15 cellular contexts compared by ENCODE assay signal in genomic region chr17:909642-910323, GRCh38.
DNase-seq lines count a peak whose midpoint lies in the region; ATAC-seq, FAIRE-seq and TF ChIP-seq lines count a peak whose summit lies in the region.
"Had no signal": no experiment of that assay in that cellular context is flagged by ENCODE, and none has a peak within 500 bp of the region (broad histone marks: within the 10 kb centered on the region; RNA-seq: fewer than 3 reads in every experiment).

No MANE protein-coding gene starts in this region.

- no peaks in the 10 kb centered on the region for H3K9me3 ChIP-seq in RWPE2 (ENCODE audit: severe bottlenecking)
- H3K9me3 ChIP-seq in sigmoid colon, result no peaks in the 10 kb centered on the region
- H3K9me3 ChIP-seq: heart left ventricle had no signal

- peaks cover 18% of the 10 kb centered on the region for H3K36me3 ChIP-seq in RWPE2 (ENCODE audit: low read depth)
- no peaks in the 10 kb centered on the region for H3K36me3 ChIP-seq in sigmoid colon
- H3K36me3 ChIP-seq: heart left ventricle had no signal

- intact Hi-C loops in sigmoid colon (cut with DNase I), result no loop called here

- no peak for TF ChIP-seq EP300 in sigmoid colon (IDR thresholded peaks at IDR 0.05)

- TF ChIP-seq CTCF in RWPE2 (IDR thresholded peaks at IDR 0.05; ENCODE audit: poor library complexity, severe bottlenecking) (no peak), fibroblast of mammary gland (conservative IDR thresholded peaks at IDR 0.05; ENCODE audit: control insufficient read depth, insufficient read depth, low read depth, low read length) (no peak), sigmoid colon (IDR thresholded peaks at IDR 0.05) (no peak)

- DNase-seq in GM04504 (ENCODE audit: low read depth) (peak; percentile 83), RWPE2 (ENCODE audit: low spot score) (no peak), fibroblast of mammary gland (ENCODE audit: low read depth) (peak; percentile 94), sigmoid colon (no peak), frontal cortex (ENCODE audit: low spot score in 2 of 2) (no peak)
- DNase-seq: CD8-positive, alpha-beta T cell; effector CD4-positive, alpha-beta T cell; NCI-H1105; NCI-H446 treated with DMSO at 0.1 percent for 48 hours; stimulated activated naive CD8-positive, alpha-beta T cell treated with anti-CD3 and anti-CD28 coated beads, Interleukin-15, amount 100 ng/mL, for 72 hours had no signal

- WGBS in sigmoid colon, 2 donors, result 83 to 92% methylated on average over 24 of the region's 24 CpGs

- no peak overlapping the region for H3K4me3 ChIP-seq in RWPE2 (ENCODE audit: severe bottlenecking)
- H3K4me3 ChIP-seq in fibroblast of mammary gland (ENCODE audit: control insufficient read depth, low read depth, low read length), result peak overlapping the region; percentile 50
- H3K4me3 ChIP-seq in sigmoid colon, result no peak overlapping the region

- peak overlapping the region; percentile 94 for H3K27ac ChIP-seq in RWPE2 (ENCODE audit: poor library complexity, severe bottlenecking)
- H3K27ac ChIP-seq in sigmoid colon, result peak overlapping the region; percentile 32 to 72 (median 66)

- TF ChIP-seq POLR2A in sigmoid colon (IDR thresholded peaks at IDR 0.05), result no peak

- H3K27me3 ChIP-seq in RWPE2 (ENCODE audit: insufficient read depth, poor library complexity, severe bottlenecking), result no peaks in the 10 kb centered on the region
- H3K27me3 ChIP-seq in sigmoid colon, result no peaks in the 10 kb centered on the region
- H3K27me3 ChIP-seq: heart left ventricle had no signal

- FAIRE-seq in frontal cortex (lab: Jason Lieb, UNC), result no peak
- FAIRE-seq: TTC549 had no signal

- ATAC-seq in RWPE2 (ENCODE audit: low read depth) (peak; percentile 64), GM18517 (IDR thresholded peaks at IDR 0.05; ENCODE audit: unreplicated experiment) (no peak), HG02840 (IDR thresholded peaks at IDR 0.05; ENCODE audit: low FRiP score, unreplicated experiment) (no peak)
- ATAC-seq in activated CD4-positive, CD25-positive, alpha-beta regulatory T cell treated with anti-CD3 and anti-CD28 coated beads, Interleukin-2, amount 50 U/mL, for 24 hours, result no peak
- ATAC-seq: CD8-positive, alpha-beta T cell; stimulated activated naive CD8-positive, alpha-beta T cell treated with anti-CD3 and anti-CD28 coated beads, Interleukin-15, amount 100 ng/mL, for 72 hours had no signal

- H3K4me1 ChIP-seq in RWPE2 (ENCODE audit: insufficient read depth, poor library complexity, severe bottlenecking) (peaks cover 62% of the 10 kb centered on the region), sigmoid colon (peaks cover 0 to 64% (median 46%) of the 10 kb centered on the region in 4 donors)

Comparison
In these comparisons a context has a peak if more than half of its experiments do, and no peak if none do; other contexts are left out.
1. DNase-seq: peak in GM04504 (single experiment) and fibroblast of mammary gland (single experiment); none in RWPE2 (single experiment), sigmoid colon (single experiment) and frontal cortex (0 of 2).